ENCODE assay signal across 8 cellular contexts in the genomic region with DNA sequence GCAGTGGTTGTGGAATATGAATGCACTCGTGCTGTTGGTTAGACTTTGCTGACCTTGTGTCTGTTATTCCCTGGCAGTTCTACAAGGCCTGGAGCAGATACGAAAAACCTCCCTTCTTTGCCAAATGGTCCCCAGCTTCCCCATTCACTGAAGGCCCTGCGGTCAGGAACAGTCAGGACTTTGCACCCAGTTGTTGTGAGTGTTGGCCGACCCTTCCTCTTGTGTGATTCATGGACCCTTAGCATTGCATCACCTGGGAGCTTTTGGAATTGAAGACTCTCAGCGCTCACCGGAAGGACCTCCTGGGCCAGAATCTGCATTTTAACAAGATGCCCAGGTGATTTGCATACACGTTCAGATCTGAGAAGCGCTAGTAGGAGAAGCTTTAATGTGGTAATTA.
A peak's percentile ranks its signal among the peaks of the same experiment; 100 is the strongest.
DNase-seq lines count a peak whose midpoint lies in the region; ATAC-seq, FAIRE-seq and TF ChIP-seq lines count a peak whose summit lies in the region.
"Not testable (repeated sequence)": the region's sequence is repeated elsewhere in the genome, so short reads cannot be mapped to it uniquely, and the experiment has no call there.

No MANE protein-coding gene starts in this region.

- not testable (repeated sequence) for H3K27me3 ChIP-seq in GM23338 (ENCODE audit: insufficient read depth); HUES48 (ENCODE audit: control insufficient read depth, insufficient read depth, low read length); HUES64 (ENCODE audit: insufficient read depth, low read length); H1 (replicated peaks in 1 of 4; ENCODE audit: control insufficient read depth in 3 of 4, extremely low read depth in 1 of 4, insufficient read depth in 3 of 4, low read length in 3 of 4); iPS-18a (ENCODE audit: control insufficient read depth, insufficient read depth, low read length); mesendoderm (ENCODE audit: insufficient read depth, low read length, poor library complexity)

- not testable (repeated sequence) for H3K18ac ChIP-seq in H1 (ENCODE audit: extremely low read depth, low read length); mesendoderm (ENCODE audit: low read length)

- H2AFZ ChIP-seq in GM23338; H1 (ENCODE audit: low read length): not testable (repeated sequence)

- H3K4me1 Mint-ChIP-seq in GM23338 (peaks cover 11% of the 10 kb centered on the region), WTC11 (peaks cover 11% of the 10 kb centered on the region)

- not testable (repeated sequence) for H4K20me1 ChIP-seq in GM23338 (replicated peaks; ENCODE audit: insufficient read depth); H1 (replicated peaks in 1 of 2; ENCODE audit: control insufficient read depth in 1 of 2, insufficient read depth in 2 of 2, low read length in 2 of 2)

- POLR2A ChIA-PET in WTC11 (lab: Charles Lee); H1 (lab: Charles Lee; ENCODE audit: partially characterized antibody): not testable (repeated sequence)

- not testable (repeated sequence) for H3K9me2 ChIP-seq in GM23338 (ENCODE audit: insufficient read depth)

- not testable (repeated sequence) for H2BK15ac ChIP-seq in H1 (ENCODE audit: low read length); mesendoderm (replicated peaks; ENCODE audit: low read depth)

- H3K27ac Mint-ChIP-seq in GM23338 (peak overlapping the region; percentile 97), WTC11 (peak overlapping the region; percentile 88)

- 49% methylated on average over 8 of the region's 8 CpGs for WGBS in HUES64
- WGBS in H1 (ENCODE audit: extremely low coverage in 1 of 2, insufficient coverage in 1 of 2, insufficient read length in 1 of 2, insufficient replicate concordance in 2 of 2, low coverage in 1 of 2, low lambda C conversion rate in 2 of 2, missing lambda C conversion rate in 1 of 2), 2 experiments, result 60% methylated on average over 8 of the region's 8 CpGs; no CpG with 5 or more reads in 1 of the 2 experiments
- WGBS in mesendoderm (ENCODE audit: extremely low coverage, insufficient coverage, low lambda C conversion rate), result no CpG with 5 or more reads among the region's 8 CpGs

- H2BK120ac ChIP-seq in H1 (replicated peaks; ENCODE audit: low read depth, low read length); mesendoderm (ENCODE audit: low read depth, low read length): not testable (repeated sequence)

- H3K23me2 ChIP-seq in H1 (ENCODE audit: low read depth, low read length), result not testable (repeated sequence)

- H4K91ac ChIP-seq in H1 (replicated peaks; ENCODE audit: insufficient read length, low read length), result not testable (repeated sequence)

- H2BK12ac ChIP-seq in H1 (ENCODE audit: low read depth, low read length), result not testable (repeated sequence)

- H3K36me3 ChIP-seq in GM23338 (ENCODE audit: insufficient read depth); HUES48 (ENCODE audit: control insufficient read depth, insufficient read depth, low read length); HUES64 (ENCODE audit: insufficient read depth, low read length); H1 (ENCODE audit: control insufficient read depth in 2 of 4, insufficient read depth in 4 of 4, low read length in 3 of 4); iPS-18a (ENCODE audit: control insufficient read depth, low read depth, low read length); mesendoderm (ENCODE audit: control insufficient read depth, insufficient read depth, low read length): not testable (repeated sequence)

- not testable (repeated sequence) for H4K8ac ChIP-seq in H1 (ENCODE audit: extremely low read depth, insufficient read depth, low read length); mesendoderm (ENCODE audit: low read depth, low read length)

- not testable (repeated sequence) for ATAC-seq in GM23338, WTC11

- not testable (repeated sequence) for H3K79me2 ChIP-seq in GM23338 (replicated peaks; ENCODE audit: insufficient read depth); H1 (ENCODE audit: control insufficient read depth in 1 of 2, insufficient read depth in 2 of 2, low read length in 2 of 2); mesendoderm (ENCODE audit: control insufficient read depth, insufficient read depth, low read length)

- not testable (repeated sequence) for H3K9ac ChIP-seq in HUES48 (ENCODE audit: low read depth, low read length); HUES64 (ENCODE audit: low read depth, low read length); H1 (replicated peaks in 1 of 4; ENCODE audit: extremely low read depth in 1 of 4, low read depth in 3 of 4, low read length in 3 of 4); mesendoderm (ENCODE audit: low read length)
- peak overlapping the region; percentile 12 for H3K9ac ChIP-seq in iPS-18a (ENCODE audit: low read length)

- TF ChIP-seq POLR2A in H1 (IDR thresholded peaks at IDR 0.05; ENCODE audit: control extremely low read depth in 1 of 2, low read depth in 2 of 2, low read length in 2 of 2), result not testable (repeated sequence)

- H3K27me3 Mint-ChIP-seq in GM23338 (ENCODE audit: insufficient read depth, low read depth, poor library complexity); WTC11 (ENCODE audit: low read depth): not testable (repeated sequence)

- H3K23ac ChIP-seq in H1 (ENCODE audit: insufficient read length); mesendoderm (ENCODE audit: low read length): not testable (repeated sequence)

- CTCF ChIA-PET in WTC11 (lab: Charles Lee), result not testable (repeated sequence)
- CTCF ChIA-PET in H1 (lab: Charles Lee; ENCODE audit: partially characterized antibody), result interaction anchor here (0.9 kb wide), 1 partner anchor 71 kb away, joined by 3 read pairs; no protein-coding TSS in a partner anchor

- not testable (repeated sequence) for H3K14ac ChIP-seq in H1 (ENCODE audit: insufficient read length)

- H3K4me2 ChIP-seq in GM23338; H1 (ENCODE audit: insufficient read depth in 1 of 2, low read depth in 2 of 2, low read length in 2 of 2); mesendoderm (ENCODE audit: low read length): not testable (repeated sequence)

- TF ChIP-seq RAD21 in H1 (IDR thresholded peaks at IDR 0.05 in 1 of 2, conservative IDR thresholded peaks at IDR 0.05 in 1 of 2; ENCODE audit: low read depth in 2 of 2, low read length in 2 of 2), result not testable (repeated sequence)

- not testable (repeated sequence) for TF ChIP-seq CTCF in GM23338 (conservative IDR thresholded peaks at IDR 0.05; ENCODE audit: low read depth in 2 of 2); WTC11 (IDR thresholded peaks at IDR 0.05); H1 (IDR thresholded peaks at IDR 0.05; ENCODE audit: control extremely low read depth in 1 of 3, insufficient read depth in 1 of 3, low read depth in 1 of 3, low read length in 3 of 3)

- not testable (repeated sequence) for H3K4me3 Mint-ChIP-seq in GM23338
- H3K4me3 Mint-ChIP-seq in WTC11, result 0 out of 2 replicates have a peak overlapping the region, but pooled peaks have one; percentile 11

- H2BK5ac ChIP-seq in H1 (ENCODE audit: low read depth, low read length); mesendoderm (ENCODE audit: low read length): not testable (repeated sequence)

- not testable (repeated sequence) for H3F3A ChIP-seq in GM23338 (replicated peaks; ENCODE audit: low read depth)

- not testable (repeated sequence) for H2BK20ac ChIP-seq in H1 (ENCODE audit: low read length)

- not testable (repeated sequence) for H2AK5ac ChIP-seq in H1 (ENCODE audit: low read depth, low read length); mesendoderm (ENCODE audit: low read length)

- H3K79me1 ChIP-seq in H1 (ENCODE audit: low read depth, low read length); mesendoderm (ENCODE audit: low read length): not testable (repeated sequence)

- H3K9me3 ChIP-seq in HUES48 (ENCODE audit: control insufficient read depth, insufficient read depth, low read length); HUES64 (ENCODE audit: insufficient read depth, low read depth, low read length); iPS-18a (ENCODE audit: control insufficient read depth, low read depth, low read length): not testable (repeated sequence)
- H3K9me3 ChIP-seq in H1 (ENCODE audit: insufficient read depth in 2 of 2, low read depth in 1 of 2, low read length in 1 of 2), result peaks cover 3 to 19% of the 10 kb centered on the region in 2 experiments; a peak in 3 of 4 replicates

- H3K4me3 ChIP-seq in GM23338; HUES48 (ENCODE audit: low read depth, low read length); HUES64 (ENCODE audit: low read length); H1 (ENCODE audit: extremely low read depth in 1 of 4, insufficient read depth in 2 of 4, low read depth in 3 of 4, low read length in 4 of 4); iPS-18a (ENCODE audit: low read length); mesendoderm (ENCODE audit: low read length): not testable (repeated sequence)

- not testable (repeated sequence) for FAIRE-seq in H1 (lab: Jason Lieb, UNC)

- not testable (repeated sequence) for TF ChIP-seq EP300 in H1 (IDR thresholded peaks at IDR 0.05; ENCODE audit: borderline replicate concordance in 1 of 2, low read depth in 2 of 2, low read length in 2 of 2)

- peak; percentile 11 for DNase-seq in EH (ENCODE audit: low read depth)
- DNase-seq in GM23338 (ENCODE audit: low spot score), result peak; percentile 6
- DNase-seq in WTC11 (ENCODE audit: low spot score); H1 (ENCODE audit: low read depth in 1 of 2, low spot score in 2 of 2); mesendoderm: not testable (repeated sequence)

- not testable (repeated sequence) for H3K27ac ChIP-seq in GM23338 (ENCODE audit: low read depth); H1 (ENCODE audit: low read depth, low read length); iPS-18a (ENCODE audit: low read length); mesendoderm (ENCODE audit: low read depth, low read length)
- H3K27ac ChIP-seq in HUES48 (ENCODE audit: low read depth, low read length), result peak overlapping the region; percentile 64
- H3K27ac ChIP-seq in HUES64 (ENCODE audit: low read depth, low read length), result peak overlapping the region; percentile 9; the same call in 1 of the 2 replicates

- peaks cover 47% of the 10 kb centered on the region for H3K36me3 Mint-ChIP-seq in GM23338 (ENCODE audit: low read depth)
- H3K36me3 Mint-ChIP-seq in WTC11, result peaks cover 48% of the 10 kb centered on the region

- not testable (repeated sequence) for H3K4me1 ChIP-seq in GM23338 (ENCODE audit: insufficient read depth); HUES48 (ENCODE audit: control insufficient read depth, insufficient read depth, low read length); HUES64 (ENCODE audit: insufficient read depth, low read length); H1 (replicated peaks in 1 of 4; ENCODE audit: control insufficient read depth in 3 of 4, insufficient read depth in 4 of 4, low read length in 3 of 4); iPS-18a (ENCODE audit: control insufficient read depth, low read depth, low read length); mesendoderm (ENCODE audit: control insufficient read depth, low read depth, low read length)

- not testable (repeated sequence) for H3K56ac ChIP-seq in H1 (replicated peaks; ENCODE audit: insufficient read length, low read depth, low read length)
- H3K56ac ChIP-seq in mesendoderm (ENCODE audit: low read length), result peak overlapping the region; percentile 42

- H3K4ac ChIP-seq in H1 (replicated peaks; ENCODE audit: insufficient read length, low read depth, low read length); mesendoderm (ENCODE audit: low read depth, low read length): not testable (repeated sequence)

- H3K9me3 Mint-ChIP-seq in GM23338 (peaks cover 56% of the 10 kb centered on the region), WTC11 (peaks cover 52% of the 10 kb centered on the region)

- not testable (repeated sequence) for H4K5ac ChIP-seq in H1 (ENCODE audit: insufficient read length, low read depth, low read length); mesendoderm (ENCODE audit: low read length)
